Comparison of ENCODE assay signal across 8 cellular contexts in the genomic region with DNA sequence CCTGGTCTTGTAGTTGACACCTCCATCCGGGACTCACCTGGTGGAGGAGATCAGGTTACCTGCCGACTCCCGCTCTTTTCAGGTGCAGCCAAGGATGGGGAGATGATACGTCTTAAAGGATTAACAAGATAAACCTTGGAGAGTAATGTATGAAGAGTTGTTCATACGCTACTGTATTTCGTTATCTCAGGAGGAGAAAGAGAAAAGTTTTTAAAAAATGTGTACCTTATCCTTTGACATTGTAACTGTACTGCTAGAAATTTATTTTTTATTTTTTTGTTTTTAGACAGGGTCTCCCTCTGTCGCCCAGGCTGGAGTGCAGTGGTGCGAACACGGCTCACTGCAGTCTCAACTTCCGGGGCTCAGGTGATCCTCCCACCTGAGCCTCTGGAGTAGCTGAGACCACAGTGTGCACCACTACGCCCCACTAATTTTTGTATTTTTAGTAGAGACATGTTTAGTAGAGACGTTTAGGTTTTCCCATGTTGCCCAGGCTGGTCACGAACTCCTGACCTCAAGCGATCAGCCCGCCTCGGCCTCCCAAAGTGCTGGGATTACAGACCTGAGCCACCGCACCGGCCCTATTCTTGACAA. TPM values are rescaled to one million over a fixed set of nuclear protein-coding genes. Genes with fewer than 3 reads are reported as not detected.
DNase-seq lines count a peak whose midpoint lies in the region; ATAC-seq and TF ChIP-seq lines count a peak whose summit lies in the region.

No MANE protein-coding gene starts in this region.

- intact Hi-C loops in activated CD4-positive, alpha-beta memory T cell treated with anti-CD3 and anti-CD28 coated beads for 36 hours (cut with micrococcal nuclease) = loop anchor here (1.0 to 10.0 kb wide), 2 partner anchors 52 to 157 kb away; a partner anchor contains a TSS
- intact Hi-C loops in testis (cut with DNase I; ENCODE audit: low total_unique reads) = no loop called here

- no peaks in the 10 kb centered on the region for H3K36me3 ChIP-seq in iPS-20b (ENCODE audit: insufficient read depth, low read depth, low read length)
- no peaks in the 10 kb centered on the region for H3K36me3 ChIP-seq in testis (ENCODE audit: low read depth, missing control alignments)

- CTCF ChIA-PET in activated CD4-positive, alpha-beta memory T cell treated with anti-CD3 and anti-CD28 coated beads for 36 hours (lab: Charles Lee) = interaction anchor here (1.4 kb wide), 1 partner anchor 14 kb away, joined by 6 read pairs; no protein-coding TSS in a partner anchor

- TF ChIP-seq POLR2A in testis (IDR thresholded peaks at IDR 0.05) = no peak

- no peak for DNase-seq in activated T-cell treated with anti-CD3 and anti-CD28 coated beads, Interleukin-2, amount 50 U/mL, for 72 hours
- no peak for DNase-seq in activated T-cell treated with anti-CD3 and anti-CD28 coated beads, Interleukin-2, amount 50 U/mL, for 48 hours
- DNase-seq in activated CD4-positive, alpha-beta memory T cell treated with anti-CD3 and anti-CD28 coated beads for 36 hours = no peak
- no peak for DNase-seq in testis
- no peak for DNase-seq in hepatic stellate cell (ENCODE audit: low spot score)
- DNase-seq in NCI-H446 (lab: John Stamatoyannopoulos, UW) = no peak
- no peak for DNase-seq in dermis blood vessel endothelial cell

- H3K4me1 Mint-ChIP-seq in activated T-cell treated with anti-CD3 and anti-CD28 coated beads, Interleukin-2, amount 50 U/mL, for 72 hours (ENCODE audit: low read depth) = peaks cover 33% of the 10 kb centered on the region
- peaks cover 25% of the 10 kb centered on the region for H3K4me1 Mint-ChIP-seq in activated CD4-positive, alpha-beta memory T cell treated with anti-CD3 and anti-CD28 coated beads for 36 hours (ENCODE audit: low read depth)

- H3K27me3 Mint-ChIP-seq in activated T-cell treated with anti-CD3 and anti-CD28 coated beads, Interleukin-2, amount 50 U/mL, for 72 hours (ENCODE audit: low read depth) = no peaks in the 10 kb centered on the region
- H3K27me3 Mint-ChIP-seq in activated CD4-positive, alpha-beta memory T cell treated with anti-CD3 and anti-CD28 coated beads for 36 hours = no peaks in the 10 kb centered on the region

- TF ChIP-seq CTCF in testis (IDR thresholded peaks at IDR 0.05) = no peak

- H3K9ac ChIP-seq in iPS-20b (ENCODE audit: low read depth, low read length) = peak overlapping the region; percentile 86; the same call in 1 of the 2 replicates

- no peaks in the 10 kb centered on the region for H3K9me3 Mint-ChIP-seq in activated T-cell treated with anti-CD3 and anti-CD28 coated beads, Interleukin-2, amount 50 U/mL, for 72 hours
- H3K9me3 Mint-ChIP-seq in activated CD4-positive, alpha-beta memory T cell treated with anti-CD3 and anti-CD28 coated beads for 36 hours = no peaks in the 10 kb centered on the region

- H3K4me3 Mint-ChIP-seq in activated T-cell treated with anti-CD3 and anti-CD28 coated beads, Interleukin-2, amount 50 U/mL, for 72 hours = peak overlapping the region; percentile 77 to 82
- peak overlapping the region; percentile 84 for H3K4me3 Mint-ChIP-seq in activated CD4-positive, alpha-beta memory T cell treated with anti-CD3 and anti-CD28 coated beads for 36 hours

- 45 to 58% methylated on average over 18 of the region's 18 CpGs for WGBS in testis, 2 donors

- H3K9me3 ChIP-seq in iPS-20b (ENCODE audit: insufficient read depth, low read depth, low read length) (no peaks in the 10 kb centered on the region), testis (no peaks in the 10 kb centered on the region)

- H3K4me3 ChIP-seq in iPS-20b (ENCODE audit: low read length) (peak overlapping the region; percentile 85), testis (peak overlapping the region; percentile 86 to 88)

- peaks cover 2 to 4% of the 10 kb centered on the region in 2 donors for H3K36me3 Mint-ChIP-seq in activated T-cell treated with anti-CD3 and anti-CD28 coated beads, Interleukin-2, amount 50 U/mL, for 72 hours (ENCODE audit: insufficient read depth in 2 of 2)
- H3K36me3 Mint-ChIP-seq in activated CD4-positive, alpha-beta memory T cell treated with anti-CD3 and anti-CD28 coated beads for 36 hours = peaks cover 6% of the 10 kb centered on the region

- ATAC-seq in activated T-cell treated with anti-CD3 and anti-CD28 coated beads, Interleukin-2, amount 50 U/mL, for 72 hours (replicated peaks in 1 of 2) = no peak

- H3K27me3 ChIP-seq in iPS-20b (ENCODE audit: insufficient read depth, low read length) = peaks cover 8% of the 10 kb centered on the region; the same call in 1 of the 2 replicates
- H3K27me3 ChIP-seq in testis = no peaks in the 10 kb centered on the region

- POLR2A ChIA-PET in activated CD4-positive, alpha-beta memory T cell treated with anti-CD3 and anti-CD28 coated beads for 36 hours (lab: Charles Lee) = interaction anchor here (1.3 kb wide), 1 partner anchor 90 kb away, joined by 3 read pairs; no protein-coding TSS in a partner anchor

- H3K27ac ChIP-seq in iPS-20b (ENCODE audit: low read length) (no peak overlapping the region), testis (peak overlapping the region in 1 of 2 donors; percentile 96)

- H3K27ac Mint-ChIP-seq in activated T-cell treated with anti-CD3 and anti-CD28 coated beads, Interleukin-2, amount 50 U/mL, for 72 hours = no peak overlapping the region
- no peak overlapping the region for H3K27ac Mint-ChIP-seq in activated CD4-positive, alpha-beta memory T cell treated with anti-CD3 and anti-CD28 coated beads for 36 hours

- H3K4me1 ChIP-seq in iPS-20b (ENCODE audit: insufficient read depth, low read length) = peaks cover 5% of the 10 kb centered on the region; the same call in 1 of the 2 replicates
- H3K4me1 ChIP-seq in testis = no peaks in the 10 kb centered on the region

RNA-seq across cellular contexts. Expression of a gene that starts 0.8 kb away (rescaled TPM):
- 10 to 100 TPM; 18.3 to 19.4 TPM for total RNA-seq in activated T-cell treated with anti-CD3 and anti-CD28 coated beads, Interleukin-2, amount 50 U/mL, for 72 hours
- total RNA-seq in activated CD4-positive, alpha-beta memory T cell treated with anti-CD3 and anti-CD28 coated beads for 36 hours = 10 to 100 TPM; 11.5 to 12.1 TPM
- total RNA-seq in testis (10 to 100 TPM; 28.9 to 32.2 TPM), dermis blood vessel endothelial cell (124 and 150 TPM in 2 replicates)
- polyA plus RNA-seq in testis (ENCODE audit: insufficient read depth, low read depth, low replicate concordance) = 50.0 TPM
